In genomic region chr1:80403472-80403893, GRCh38 we compare ENCODE assay signal across 26 cellular contexts.
"Had no signal": no experiment of that assay in that cellular context is flagged by ENCODE, and none has a peak within 500 bp of the region (broad histone marks: within the 10 kb centered on the region; RNA-seq: fewer than 3 reads in every experiment).

No MANE protein-coding gene starts in this region.

- DNase-seq: activated CD4-positive, alpha-beta T cell treated with anti-CD3 and anti-CD28 coated beads for 4 hours; activated CD8-positive, alpha-beta memory T cell treated with anti-CD3 and anti-CD28 coated beads, Interleukin-2, amount 50 U/mL, for 4 hours; activated CD8-positive, alpha-beta T cell treated with anti-CD3 and anti-CD28 coated beads for 36 hours; activated naive CD4-positive, alpha-beta T cell treated with anti-CD3 and anti-CD28 coated beads, Interleukin-2, amount 50 U/mL, for 16 hours; activated naive CD8-positive, alpha-beta T cell treated with anti-CD3 and anti-CD28 coated beads, Interleukin-2, amount 10 ng/mL, durations not matched to agents 7 days and 5 days; adrenal gland; anterior cingulate cortex; cerebellar nuclear complex; Kasumi-1; NCI-H1048; NCI-H146; NCI-H187 treated with DMSO at 0.1 percent for 48 hours; NCI-H2171; NCI-H2227 treated with DMSO at 0.1 percent for 48 hours; NCI-H446 treated with DMSO at 0.1 percent for 48 hours; NCI-H524 treated with DMSO at 0.1 percent for 48 hours; NCI-H82; OCI-M1; Peyer's patch; Right ventricle myocardium superior; T-cell; T-helper 2 cell; T1000 had no signal

- H3K9me3 ChIP-seq: adrenal gland, Peyer's patch, SJCRH30 had no signal

- ATAC-seq: activated CD4-positive, CD25-positive, alpha-beta regulatory T cell treated with anti-CD3 and anti-CD28 coated beads, Interleukin-2, amount 50 U/mL, for 24 hours; activated CD8-positive, alpha-beta T cell treated with anti-CD3 and anti-CD28 coated beads for 36 hours; T-cell had no signal

- H3K4me1 ChIP-seq: adrenal gland, Peyer's patch, SJCRH30 had no signal

- H3K4me3 ChIP-seq: adrenal gland, Peyer's patch, SJCRH30 had no signal

- H3K36me3 ChIP-seq: adrenal gland, Peyer's patch, SJCRH30 had no signal

- H3K27ac ChIP-seq: adrenal gland, Peyer's patch, RWPE1, SJCRH30 had no signal
